In the genomic region with DNA sequence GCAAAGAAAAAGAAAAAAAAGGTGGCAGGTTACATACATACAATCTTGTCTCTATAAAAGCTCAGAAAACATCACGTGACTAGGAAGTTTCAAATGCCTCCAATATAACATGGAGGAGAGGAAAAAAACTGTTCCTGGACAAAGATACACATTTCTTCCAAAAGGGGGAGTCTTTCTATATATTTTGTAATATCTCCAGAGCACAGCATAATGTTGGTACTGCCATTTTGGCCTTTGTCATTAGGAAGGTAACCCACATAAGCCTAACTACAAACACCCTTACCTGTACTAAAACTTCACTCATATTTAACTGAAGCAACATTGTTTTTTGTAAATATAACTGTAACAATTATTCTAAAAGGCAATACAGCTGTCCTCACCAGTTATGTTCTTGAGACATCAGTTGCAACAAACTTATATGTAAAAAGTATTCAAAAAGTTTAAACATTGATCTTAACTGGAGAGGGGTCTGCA, we compare ENCODE assay signal across 8 cellular contexts. TPM values are rescaled to one million over a fixed set of nuclear protein-coding genes. Genes with fewer than 3 reads are reported as not detected.
DNase-seq lines count a peak whose midpoint lies in the region; ATAC-seq and TF ChIP-seq lines count a peak whose summit lies in the region.

No MANE protein-coding gene starts in this region.

- no peak overlapping the region for H3K4ac ChIP-seq in neuronal stem cell (ENCODE audit: low read length)

- H2BK12ac ChIP-seq in neuronal stem cell (ENCODE audit: low read length): no peak overlapping the region

- H2BK15ac ChIP-seq in neuronal stem cell (ENCODE audit: low read length): no peak overlapping the region

- TF ChIP-seq CTCF in parathyroid adenoma (IDR thresholded peaks at IDR 0.05): no peak

- H3K79me2 ChIP-seq in parathyroid adenoma: peaks cover 31% of the 10 kb centered on the region

- no peak overlapping the region for H2BK120ac ChIP-seq in neuronal stem cell (ENCODE audit: low read depth, low read length)

- H3K23ac ChIP-seq in neuronal stem cell (ENCODE audit: low read depth, low read length, poor library complexity): no peak overlapping the region

- H3K4me2 ChIP-seq in parathyroid adenoma (ENCODE audit: low read length): no peak overlapping the region
- H3K4me2 ChIP-seq in neuronal stem cell (ENCODE audit: insufficient read depth, low read length, poor library complexity, severe bottlenecking): no peak overlapping the region

- DNase-seq in Daoy (ENCODE audit: low read depth): peak; percentile 63
- peak; percentile 72 for DNase-seq in LHCN-M2 (ENCODE audit: low read depth)
- DNase-seq in RKO (ENCODE audit: low spot score): peak; percentile 97
- no peak for DNase-seq in neuronal stem cell (ENCODE audit: low spot score)

- H3K27ac ChIP-seq in parathyroid adenoma: no peak overlapping the region
- H3K27ac ChIP-seq in neuronal stem cell (replicated peaks; ENCODE audit: low read length): no peak overlapping the region

- ATAC-seq in GM21576 (IDR thresholded peaks at IDR 0.05; ENCODE audit: unreplicated experiment): no peak
- ATAC-seq in activated CD4-positive, CD25-positive, alpha-beta regulatory T cell treated with anti-CD3 and anti-CD28 coated beads, Interleukin-2, amount 50 U/mL, for 24 hours: no peak

- H3K14ac ChIP-seq in neuronal stem cell (ENCODE audit: low read length): no peak overlapping the region

- H3K4me1 ChIP-seq in endocrine pancreas (ENCODE audit: control insufficient read depth, insufficient read depth, low read length) (peaks cover 18% of the 10 kb centered on the region), parathyroid adenoma (peaks cover 7% of the 10 kb centered on the region), neuronal stem cell (ENCODE audit: control insufficient read depth in 2 of 2, insufficient read depth in 1 of 2, low read depth in 1 of 2, low read length in 2 of 2) (peaks cover 3 to 5% of the 10 kb centered on the region in 2 donors)

- H2AFZ ChIP-seq in parathyroid adenoma (peak overlapping the region; percentile 8), neuronal stem cell (ENCODE audit: low read length) (no peak overlapping the region)

- H3K9me3 ChIP-seq in endocrine pancreas (ENCODE audit: control insufficient read depth, low read length): no peaks in the 10 kb centered on the region
- no peaks in the 10 kb centered on the region for H3K9me3 ChIP-seq in parathyroid adenoma (ENCODE audit: control insufficient read depth, low read length)
- no peaks in the 10 kb centered on the region for H3K9me3 ChIP-seq in neuronal stem cell (replicated peaks in 1 of 2; ENCODE audit: control insufficient read depth in 2 of 2, insufficient read depth in 1 of 2, low read depth in 1 of 2, low read length in 2 of 2)

- no peak overlapping the region for H2BK5ac ChIP-seq in neuronal stem cell (ENCODE audit: low read length)

- no peak overlapping the region for H2AK5ac ChIP-seq in neuronal stem cell (ENCODE audit: low read depth, low read length)

- no CpG with 5 or more reads among the region's 1 CpG for WGBS in neuronal stem cell (ENCODE audit: extremely low coverage in 2 of 2, insufficient read length in 2 of 2, insufficient replicate concordance in 1 of 2), 2 donors

- no peak overlapping the region for H4K8ac ChIP-seq in neuronal stem cell (ENCODE audit: low read depth, low read length)

- H3K36me3 ChIP-seq in endocrine pancreas (ENCODE audit: control insufficient read depth, insufficient read depth, low read length): no peaks in the 10 kb centered on the region
- no peaks in the 10 kb centered on the region for H3K36me3 ChIP-seq in parathyroid adenoma (ENCODE audit: control insufficient read depth, insufficient read depth, low read length)
- peaks cover 2 to 29% of the 10 kb centered on the region in 2 donors for H3K36me3 ChIP-seq in neuronal stem cell (replicated peaks in 1 of 2; ENCODE audit: control insufficient read depth in 2 of 2, insufficient read depth in 2 of 2, low read length in 2 of 2)

- H3K18ac ChIP-seq in neuronal stem cell (ENCODE audit: low read length): no peak overlapping the region

- H3K79me1 ChIP-seq in neuronal stem cell (ENCODE audit: low read depth, low read length): no peaks in the 10 kb centered on the region

- H3K4me3 ChIP-seq in endocrine pancreas (ENCODE audit: control insufficient read depth, insufficient read depth, low read length): peak overlapping the region; percentile 73
- H3K4me3 ChIP-seq in parathyroid adenoma (ENCODE audit: low read depth, low read length): peak overlapping the region; percentile 83
- peak overlapping the region in 1 of 2 donors; percentile 93 for H3K4me3 ChIP-seq in neuronal stem cell (ENCODE audit: low read length in 2 of 2)

- H3K27me3 ChIP-seq in endocrine pancreas (ENCODE audit: control insufficient read depth, insufficient read depth, low read length) (no peaks in the 10 kb centered on the region), parathyroid adenoma (ENCODE audit: control insufficient read depth, insufficient read depth, low read length) (no peaks in the 10 kb centered on the region), neuronal stem cell (ENCODE audit: control insufficient read depth in 3 of 3, insufficient read depth in 3 of 3, low read depth in 1 of 3, low read length in 3 of 3) (peaks cover 0 to 5% (median 0%) of the 10 kb centered on the region in 3 experiments)

- H4K91ac ChIP-seq in neuronal stem cell (ENCODE audit: low read depth, low read length, poor library complexity): no peak overlapping the region

- H3K9ac ChIP-seq in endocrine pancreas (ENCODE audit: control insufficient read depth, insufficient read depth, low read length) (no peak overlapping the region), parathyroid adenoma (no peak overlapping the region), neuronal stem cell (ENCODE audit: low read depth, low read length, poor library complexity) (no peak overlapping the region)

RNA-seq across cellular contexts. Expression of a gene that starts 1.2 kb away (rescaled TPM):
- total RNA-seq in Daoy (2014; rRNA removed; shearing (Covaris generic)): 680 and 912 TPM in 2 replicates
- total RNA-seq in LHCN-M2 (2014; rRNA removed): 405 and 446 TPM in 2 replicates
- polyA plus RNA-seq in LHCN-M2 (2012): 654 TPM
- polyA plus RNA-seq in neuronal stem cell (2013, experiment 1 of 2): 1,368 TPM
- 1,375 TPM for polyA plus RNA-seq in neuronal stem cell (2013, experiment 2 of 2)

RNA-seq across cellular contexts. Expression of a gene that starts 48.4 kb away (rescaled TPM):
- 21.9 and 62.3 TPM in 2 replicates for total RNA-seq in Daoy (2014; rRNA removed; shearing (Covaris generic))
- 23.5 and 24.8 TPM in 2 replicates for total RNA-seq in LHCN-M2 (2014; rRNA removed)
- polyA plus RNA-seq in LHCN-M2 (2012): 31.8 TPM
- 0.07 TPM for polyA plus RNA-seq in neuronal stem cell (2013, experiment 1 of 2)
- polyA plus RNA-seq in neuronal stem cell (2013, experiment 2 of 2): 0.06 TPM
